ENCODE assay signal across 19 cellular contexts in the genomic region with DNA sequence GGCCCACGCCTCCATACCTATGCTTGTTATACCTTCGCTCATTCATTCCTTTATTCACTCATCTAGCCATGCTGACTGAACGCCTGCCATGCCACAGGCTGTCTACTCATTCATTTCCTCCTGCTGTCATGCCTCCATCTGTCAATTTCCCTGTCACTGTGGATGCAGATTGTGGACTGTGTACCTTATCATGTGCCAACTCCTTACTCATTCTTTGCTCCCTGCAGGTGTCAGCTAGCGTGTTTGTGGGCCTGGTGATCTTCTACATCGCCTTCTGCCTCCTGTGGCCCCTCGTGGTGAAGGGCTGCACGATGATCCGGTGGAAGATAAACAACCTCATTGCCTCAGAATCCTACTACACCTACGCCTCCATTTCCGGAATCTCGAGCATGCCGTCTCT. TPM values are rescaled to one million over a fixed set of nuclear protein-coding genes. Genes with fewer than 3 reads are reported as not detected.
"Had no signal": no experiment of that assay in that cellular context is flagged by ENCODE, and none has a peak within 500 bp of the region (broad histone marks: within the 10 kb centered on the region; RNA-seq: fewer than 3 reads in every experiment).

No MANE protein-coding gene starts in this region.

- H3K4me3 ChIP-seq: cardiac muscle cell, esophagus muscularis mucosa, left lung, ovary, prostate gland, thyroid gland had no signal

- H3K9me3 ChIP-seq: esophagus muscularis mucosa, left lung, ovary, prostate gland, thyroid gland had no signal

- H3K36me3 ChIP-seq: cardiac muscle cell, esophagus muscularis mucosa, left lung, ovary, prostate gland, thyroid gland had no signal

- FAIRE-seq: frontal cortex had no signal

- H3K27me3 ChIP-seq: ovary, thyroid gland had no signal

- H3K4me1 ChIP-seq: prostate gland had no signal

- H3K27ac ChIP-seq: cardiac muscle cell, esophagus muscularis mucosa, left lung, ovary, prostate gland, thyroid gland, VCaP had no signal

- DNase-seq: activated CD4-positive, alpha-beta memory T cell treated with anti-CD3 and anti-CD28 coated beads, Interleukin-2, amount 10 ng/mL, durations not matched to agents 7 days and 5 days; activated CD4-positive, alpha-beta T cell treated with anti-CD3 and anti-CD28 coated beads, Interleukin-2, amount 10 ng/mL, durations not matched to agents 24 days and 14 days; activated effector memory CD4-positive, alpha-beta T cell treated with anti-CD3 and anti-CD28 coated beads, Interleukin-2, amount 50 U/mL, for 16 hours; activated naive CD4-positive, alpha-beta T cell treated with anti-CD3 and anti-CD28 coated beads, Interleukin-2, amount 50 U/mL, for 16 hours; activated naive CD8-positive, alpha-beta T cell treated with anti-CD3 and anti-CD28 coated beads, Interleukin-2, amount 50 U/mL, for 24 hours; hippocampal formation; kidney glomerular epithelial cell; left lung; mammary epithelial cell; naive thymus-derived CD8-positive, alpha-beta T cell; ovary; stimulated activated CD4-positive, alpha-beta T cell treated with anti-CD3 and anti-CD28 coated beads, Interleukin-12 subunit alpha, Interleukin-12 subunit beta, amount 100 ng/mL, for 4 hours; stimulated activated CD4-positive, alpha-beta T cell treated with anti-CD3 and anti-CD28 coated beads, Interleukin-4, amount 100 ng/mL, for 4 hours; thyroid gland had no signal

RNA-seq across cellular contexts. Expression of gene GGN, which starts 17.5 kb away (rescaled TPM):
- polyA plus RNA-seq: mammary epithelial cell; naive thymus-derived CD8-positive, alpha-beta T cell had no signal
